ENCODE assay signal across 20 cellular contexts in genomic region chr1:233907139-233907538, GRCh38. TPM values are rescaled to one million over a fixed set of nuclear protein-coding genes. Genes with fewer than 3 reads are reported as not detected.
"Had no signal": no experiment of that assay in that cellular context is flagged by ENCODE, and none has a peak within 500 bp of the region (broad histone marks: within the 10 kb centered on the region; RNA-seq: fewer than 3 reads in every experiment).

No MANE protein-coding gene starts in this region.

- H3K9me3 Mint-ChIP-seq: activated T-helper 1 cell treated with anti-CD3 and anti-CD28 coated beads, Interleukin-12 subunit alpha, Interleukin-12 subunit beta, Interleukin-2, Interleukin-4 antibody, amounts not matched to agents 30 ng/mL and 10 ng/mL and 1 ng/mL, durations not matched to agents 14 hours and 24 hours and 36 hours had no signal

- H3K9me3 ChIP-seq: gastrocnemius medialis, left ventricle myocardium inferior, transverse colon had no signal

- H3K36me3 ChIP-seq: cardiac muscle cell, gastrocnemius medialis, left ventricle myocardium inferior, transverse colon, WERI-Rb-1 had no signal

- H3K4me3 ChIP-seq: cardiac muscle cell, gastrocnemius medialis, left ventricle myocardium inferior, transverse colon had no signal

- H3K4me3 Mint-ChIP-seq: activated naive CD8-positive, alpha-beta T cell; activated T-helper 1 cell treated with anti-CD3 and anti-CD28 coated beads, Interleukin-12 subunit alpha, Interleukin-12 subunit beta, Interleukin-2, Interleukin-4 antibody, amounts not matched to agents 30 ng/mL and 10 ng/mL and 1 ng/mL, durations not matched to agents 14 hours and 24 hours and 36 hours; nephron progenitor cell had no signal

- H3K4me1 ChIP-seq: gastrocnemius medialis, transverse colon had no signal

- H3K27ac ChIP-seq: cardiac muscle cell, dorsolateral prefrontal cortex, gastrocnemius medialis, left ventricle myocardium inferior, transverse colon, WERI-Rb-1 had no signal

- DNase-seq: activated CD4-positive, alpha-beta T cell treated with anti-CD3 and anti-CD28 coated beads for 1 hour; activated CD4-positive, alpha-beta T cell treated with anti-CD3 and anti-CD28 coated beads, Interleukin-2, amount 50 U/mL, for 4 hours; activated gamma-delta T cell treated with Interleukin-2 at 50 U/mL for 16 hours; gastrocnemius medialis; head of caudate nucleus; kidney; left ventricle myocardium inferior; nephron progenitor cell; occipital lobe; retina; stimulated activated CD8-positive, alpha-beta memory T cell treated with anti-CD3 and anti-CD28 coated beads, Interleukin-4, amount 100 ng/mL, for 48 hours; stimulated activated naive CD4-positive, alpha-beta T cell; T-helper 2 cell; transverse colon; WERI-Rb-1 had no signal

- ATAC-seq: gastrocnemius medialis had no signal

- H3K36me3 Mint-ChIP-seq: activated naive CD8-positive, alpha-beta T cell had no signal

- H3K27ac Mint-ChIP-seq: activated naive CD8-positive, alpha-beta T cell; activated T-helper 1 cell treated with anti-CD3 and anti-CD28 coated beads, Interleukin-12 subunit alpha, Interleukin-12 subunit beta, Interleukin-2, Interleukin-4 antibody, amounts not matched to agents 30 ng/mL and 10 ng/mL and 1 ng/mL, durations not matched to agents 14 hours and 24 hours and 36 hours; nephron progenitor cell had no signal

RNA-seq across cellular contexts. Expression of gene SLC35F3, which starts 2.7 kb away (rescaled TPM):
- total RNA-seq: left ventricle myocardium inferior, myocyte, transverse colon had no signal
